ENCODE assay signal across 8 cellular contexts in genomic region chr15:73631915-73632669, GRCh38. TPM values are rescaled to one million over a fixed set of nuclear protein-coding genes. Genes with fewer than 3 reads are reported as not detected.
DNase-seq lines count a peak whose midpoint lies in the region; ATAC-seq, FAIRE-seq and TF ChIP-seq lines count a peak whose summit lies in the region.

No MANE protein-coding gene starts in this region.

- H3K4me1 Mint-ChIP-seq in CD4-positive, CD25-positive, alpha-beta regulatory T cell: peaks cover 30 to 67% (median 53%) of the 10 kb centered on the region in 4 donors
- peaks cover 49 to 63% of the 10 kb centered on the region in 2 donors for H3K4me1 Mint-ChIP-seq in natural killer cell

- H3K27ac Mint-ChIP-seq in CD4-positive, CD25-positive, alpha-beta regulatory T cell: peak overlapping the region; percentile 75 to 90 (median 90)
- H3K27ac Mint-ChIP-seq in natural killer cell: peak overlapping the region; percentile 41 to 92

- no peaks in the 10 kb centered on the region for H3K36me3 ChIP-seq in CD4-positive, CD25-positive, alpha-beta regulatory T cell (ENCODE audit: control insufficient read depth, insufficient read depth, low read length)

- H3K27me3 Mint-ChIP-seq in CD4-positive, CD25-positive, alpha-beta regulatory T cell: peaks cover 8% of the 10 kb centered on the region
- peaks cover 7 to 8% of the 10 kb centered on the region in 2 donors for H3K27me3 Mint-ChIP-seq in natural killer cell (ENCODE audit: low read depth in 2 of 2)

- no peak for FAIRE-seq in HTR-8/SVneo (lab: Jason Lieb, UNC)

- peak in 1 of 3 donors; percentile 17 for DNase-seq in CD4-positive, CD25-positive, alpha-beta regulatory T cell
- DNase-seq in HTR-8/SVneo (ENCODE audit: insufficient read length, low spot score) (peak; percentile 24), fibroblast of peridontal ligament (ENCODE audit: extremely low read depth) (peak; percentile 65), natural killer cell (no peak)

- peak overlapping the region; percentile 73 for H3K4me3 ChIP-seq in CD4-positive, CD25-positive, alpha-beta regulatory T cell (ENCODE audit: low read depth, low read length)

- peaks cover 46% of the 10 kb centered on the region for H3K4me1 ChIP-seq in CD4-positive, CD25-positive, alpha-beta regulatory T cell (ENCODE audit: control insufficient read depth, insufficient read depth, low read length, poor library complexity, severe bottlenecking)

- TF ChIP-seq CTCF in VCaP (conservative IDR thresholded peaks at IDR 0.05): no peak
- no peak for TF ChIP-seq CTCF in natural killer cell (IDR thresholded peaks at IDR 0.05)

- ATAC-seq in CD4-positive, CD25-positive, alpha-beta regulatory T cell (ENCODE audit: low read depth in 2 of 2): no peak
- ATAC-seq in natural killer cell: no peak
- ATAC-seq in GM19452 (IDR thresholded peaks at IDR 0.05; ENCODE audit: unreplicated experiment): no peak
- ATAC-seq in GM19324 (IDR thresholded peaks at IDR 0.05; ENCODE audit: low FRiP score, unreplicated experiment): no peak
- ATAC-seq in HG03521 (IDR thresholded peaks at IDR 0.05; ENCODE audit: unreplicated experiment): no peak

- no peaks in the 10 kb centered on the region for H3K36me3 Mint-ChIP-seq in CD4-positive, CD25-positive, alpha-beta regulatory T cell
- H3K36me3 Mint-ChIP-seq in natural killer cell: no peaks in the 10 kb centered on the region

- peaks cover 6% of the 10 kb centered on the region for H3K27me3 ChIP-seq in CD4-positive, CD25-positive, alpha-beta regulatory T cell (ENCODE audit: control insufficient read depth, insufficient read depth, low read length)

- intact Hi-C loops in natural killer cell (cut with micrococcal nuclease): no loop called here

- no peak overlapping the region for H3K27ac ChIP-seq in CD4-positive, CD25-positive, alpha-beta regulatory T cell (ENCODE audit: insufficient read depth, low read length, poor library complexity, severe bottlenecking)
- peak overlapping the region; percentile 93 for H3K27ac ChIP-seq in VCaP

- peak overlapping the region; percentile 81 to 95 (median 90) for H3K4me3 Mint-ChIP-seq in CD4-positive, CD25-positive, alpha-beta regulatory T cell
- peak overlapping the region; percentile 93 for H3K4me3 Mint-ChIP-seq in natural killer cell

- no peaks in the 10 kb centered on the region for H3K9me3 ChIP-seq in CD4-positive, CD25-positive, alpha-beta regulatory T cell (ENCODE audit: control insufficient read depth in 2 of 2, low read length in 2 of 2)

- H3K9me3 Mint-ChIP-seq in CD4-positive, CD25-positive, alpha-beta regulatory T cell: peaks cover 0 to 3% (median 0%) of the 10 kb centered on the region in 7 donors
- no peaks in the 10 kb centered on the region for H3K9me3 Mint-ChIP-seq in natural killer cell

RNA-seq across cellular contexts. Expression of gene NPTN, which starts 1.1 kb away (rescaled TPM):
- 45.3 TPM for total RNA-seq in CD4-positive, CD25-positive, alpha-beta regulatory T cell
- 10 to 100 TPM; 35.4 to 37.6 (median 37.2) TPM for polyA plus RNA-seq in CD4-positive, CD25-positive, alpha-beta regulatory T cell
- total RNA-seq in natural killer cell: 10 to 100 TPM; 37.9 to 46.9 (median 46.4) TPM

RNA-seq across cellular contexts. Expression of gene CD276, which starts 52.1 kb away (rescaled TPM):
- total RNA-seq in CD4-positive, CD25-positive, alpha-beta regulatory T cell: not detected
- not detected for polyA plus RNA-seq in CD4-positive, CD25-positive, alpha-beta regulatory T cell
- not detected for total RNA-seq in natural killer cell
